ENCODE assay signal across 32 cellular contexts in genomic region chr1:157841708-157842107, GRCh38. TPM values are rescaled to one million over a fixed set of nuclear protein-coding genes. Genes with fewer than 3 reads are reported as not detected.
"Had no signal": no experiment of that assay in that cellular context is flagged by ENCODE, and none has a peak within 500 bp of the region (broad histone marks: within the 10 kb centered on the region; RNA-seq: fewer than 3 reads in every experiment).

Gene CD5L (minus strand): TSS chr1:157841808. CDS start chr1:157841701, 107 bp downstream.

- H3K27me3 ChIP-seq: brain microvascular endothelial cell had no signal

- H3K9me3 ChIP-seq: SJSA1, SK-N-SH had no signal

- H3K27ac ChIP-seq: brain microvascular endothelial cell, KMS-11, SJSA1 had no signal

- H3K4me1 Mint-ChIP-seq: activated CD4-positive, alpha-beta T cell treated with anti-CD3 and anti-CD28 coated beads, Interleukin-2, amount 10 ng/mL, durations not matched to agents 24 days and 14 days; activated T-helper 17 cell treated with anti-CD3 and anti-CD28 coated beads, Interleukin-2, amount 50 U/mL, for 72 hours had no signal

- H3K4me1 ChIP-seq: SJSA1 had no signal

- H3K36me3 Mint-ChIP-seq: activated naive CD8-positive, alpha-beta T cell treated with anti-CD3 and anti-CD28 coated beads for 36 hours had no signal

- H3K36me3 ChIP-seq: brain microvascular endothelial cell, SJSA1 had no signal

- H3K9me3 Mint-ChIP-seq: activated CD4-positive, alpha-beta T cell treated with anti-CD3 and anti-CD28 coated beads, Interleukin-2, amount 10 ng/mL, durations not matched to agents 24 days and 14 days; activated CD8-positive, alpha-beta T cell treated with anti-CD3 and anti-CD28 coated beads for 36 hours; activated naive CD8-positive, alpha-beta T cell treated with anti-CD3 and anti-CD28 coated beads for 36 hours; activated T-cell treated with anti-CD3 and anti-CD28 coated beads, Interleukin-2, amount 50 U/mL, for 72 hours; activated T-helper 17 cell treated with anti-CD3 and anti-CD28 coated beads, Interleukin-2, amount 50 U/mL, for 72 hours; T-helper 1 cell treated with Interleukin-12 subunit alpha and Interleukin-12 subunit beta and Interleukin-4 antibody, amounts not matched to agents 30 μg/mL and 1 μg/mL, for 36 hours; T-helper 2 cell treated with Interferon-gamma antibody and Interleukin-4, amounts not matched to agents 5 μg/mL and 100 μg/mL, for 36 hours had no signal

- DNase-seq: activated CD4-positive, alpha-beta T cell treated with anti-CD3 and anti-CD28 coated beads, Interleukin-2, amount 10 ng/mL, durations not matched to agents 24 days and 14 days; activated CD4-positive, alpha-beta T cell treated with anti-CD3 and anti-CD28 coated beads, Interleukin-2, amount 50 U/mL, for 4 hours; activated CD8-positive, alpha-beta T cell treated with anti-CD3 and anti-CD28 coated beads for 36 hours; activated effector memory CD4-positive, alpha-beta T cell treated with anti-CD3 and anti-CD28 coated beads, Interleukin-2, amount 50 U/mL, for 16 hours; activated naive CD4-positive, alpha-beta T cell; activated naive CD4-positive, alpha-beta T cell treated with anti-CD3 and anti-CD28 coated beads, Interleukin-2, amount 50 U/mL, for 16 hours; activated naive CD8-positive, alpha-beta T cell treated with anti-CD3 and anti-CD28 coated beads for 36 hours; activated T-cell treated with anti-CD3 and anti-CD28 coated beads, Interleukin-2, amount 50 U/mL, for 1 hour; activated T-cell treated with anti-CD3 and anti-CD28 coated beads, Interleukin-2, amount 50 U/mL, for 72 hours; amniotic stem cell; aorta; brain microvascular endothelial cell; central memory CD4-positive, alpha-beta T cell; NCI-H1048; NCI-H1105 treated with DMSO at 0.1 percent for 48 hours; NCI-H1436; NCI-H1694; NCI-H2029; NCI-H345; NCI-H524 treated with DMSO at 0.1 percent for 48 hours; NK-92 treated with Interleukin-12 subunit alpha and Interleukin-12 subunit beta, amount 100 ng/mL, for 24 hours; SHP77 treated with DMSO at 0.1 percent for 48 hours; SK-N-SH had no signal

- H3K27ac Mint-ChIP-seq: activated CD4-positive, alpha-beta T cell treated with anti-CD3 and anti-CD28 coated beads, Interleukin-2, amount 10 ng/mL, durations not matched to agents 24 days and 14 days; activated CD8-positive, alpha-beta T cell treated with anti-CD3 and anti-CD28 coated beads for 36 hours; activated naive CD8-positive, alpha-beta T cell treated with anti-CD3 and anti-CD28 coated beads for 36 hours; activated T-cell treated with anti-CD3 and anti-CD28 coated beads, Interleukin-2, amount 50 U/mL, for 72 hours; activated T-helper 17 cell treated with anti-CD3 and anti-CD28 coated beads, Interleukin-2, amount 50 U/mL, for 72 hours; T-helper 1 cell treated with Interleukin-12 subunit alpha and Interleukin-12 subunit beta and Interleukin-4 antibody, amounts not matched to agents 30 μg/mL and 1 μg/mL, for 36 hours; T-helper 2 cell treated with Interferon-gamma antibody and Interleukin-4, amounts not matched to agents 5 μg/mL and 100 μg/mL, for 36 hours had no signal

- H3K9ac ChIP-seq: KMS-11, SK-N-SH had no signal

- H3K4me2 ChIP-seq: KMS-11, SK-N-SH had no signal

- H3K4me3 ChIP-seq: SJSA1 had no signal

- ATAC-seq: activated CD8-positive, alpha-beta T cell treated with anti-CD3 and anti-CD28 coated beads for 36 hours; activated T-cell treated with anti-CD3 and anti-CD28 coated beads, Interleukin-2, amount 50 U/mL, for 72 hours; activated T-helper 17 cell treated with anti-CD3 and anti-CD28 coated beads, Interleukin-2, amount 50 U/mL, for 72 hours; Panc1 had no signal

- H3K27me3 Mint-ChIP-seq: activated CD4-positive, alpha-beta T cell treated with anti-CD3 and anti-CD28 coated beads, Interleukin-2, amount 10 ng/mL, durations not matched to agents 24 days and 14 days had no signal

- FAIRE-seq: TTC549 had no signal

- H3K4me3 Mint-ChIP-seq: activated CD4-positive, alpha-beta T cell treated with anti-CD3 and anti-CD28 coated beads, Interleukin-2, amount 10 ng/mL, durations not matched to agents 24 days and 14 days; activated CD8-positive, alpha-beta T cell treated with anti-CD3 and anti-CD28 coated beads for 36 hours; activated naive CD8-positive, alpha-beta T cell treated with anti-CD3 and anti-CD28 coated beads for 36 hours; activated T-cell treated with anti-CD3 and anti-CD28 coated beads, Interleukin-2, amount 50 U/mL, for 72 hours; activated T-helper 17 cell treated with anti-CD3 and anti-CD28 coated beads, Interleukin-2, amount 50 U/mL, for 72 hours; T-helper 1 cell treated with Interleukin-12 subunit alpha and Interleukin-12 subunit beta and Interleukin-4 antibody, amounts not matched to agents 30 μg/mL and 1 μg/mL, for 36 hours; T-helper 2 cell treated with Interferon-gamma antibody and Interleukin-4, amounts not matched to agents 5 μg/mL and 100 μg/mL, for 36 hours had no signal

RNA-seq across cellular contexts. Expression of gene CD5L, which starts in this region (rescaled TPM):
- total RNA-seq: activated CD4-positive, alpha-beta T cell treated with anti-CD3 and anti-CD28 coated beads, Interleukin-2, amount 10 ng/mL, durations not matched to agents 24 days and 14 days; activated CD8-positive, alpha-beta memory T cell treated with anti-CD3 and anti-CD28 coated beads for 36 hours; activated CD8-positive, alpha-beta T cell treated with anti-CD3 and anti-CD28 coated beads for 36 hours; activated naive CD8-positive, alpha-beta T cell treated with anti-CD3 and anti-CD28 coated beads for 36 hours; activated T-cell treated with anti-CD3 and anti-CD28 coated beads, Interleukin-2, amount 50 U/mL, for 72 hours; activated T-helper 17 cell treated with anti-CD3 and anti-CD28 coated beads, Interleukin-2, amount 50 U/mL, for 72 hours; NCI-H460; SJSA1 had no signal
- polyA plus RNA-seq: aorta, SK-N-SH had no signal
